Comparison of ENCODE assay signal across 10 cellular contexts in genomic region chr1:9180077-9180819, GRCh38. TPM values are rescaled to one million over a fixed set of nuclear protein-coding genes. Genes with fewer than 3 reads are reported as not detected.
A peak's percentile ranks its signal among the peaks of the same experiment; 100 is the strongest.
DNase-seq lines count a peak whose midpoint lies in the region; ATAC-seq, FAIRE-seq and TF ChIP-seq lines count a peak whose summit lies in the region.
"Had no signal": no experiment of that assay in that cellular context is flagged by ENCODE, and none has a peak within 500 bp of the region (broad histone marks: within the 10 kb centered on the region; RNA-seq: fewer than 3 reads in every experiment).

No MANE protein-coding gene starts in this region.

- H3K27ac Mint-ChIP-seq in Caco-2 (ENCODE audit: unreplicated experiment), result no peak overlapping the region
- no peak overlapping the region for H3K27ac Mint-ChIP-seq in endodermal cell
- no peak overlapping the region for H3K27ac Mint-ChIP-seq in activated CD4-positive, alpha-beta T cell treated with anti-CD3 and anti-CD28 coated beads for 36 hours

- H3K36me3 ChIP-seq in Caco-2 (ENCODE audit: control insufficient read depth, insufficient read depth, low read length) (peaks cover 1% of the 10 kb centered on the region), HUES48 (ENCODE audit: control insufficient read depth, insufficient read depth, low read length) (peaks cover 17% of the 10 kb centered on the region), endodermal cell (ENCODE audit: control insufficient read depth, insufficient read depth, low read length) (peaks cover 16% of the 10 kb centered on the region), osteoblast (ENCODE audit: insufficient read depth, low read length) (peaks cover 53% of the 10 kb centered on the region), MG63 (no peaks in the 10 kb centered on the region)
- H3K36me3 ChIP-seq: gastrocnemius medialis had no signal

- H4K20me1 ChIP-seq in osteoblast (ENCODE audit: insufficient read depth, low read length), result peaks cover 49% of the 10 kb centered on the region

- DNase-seq in Caco-2, result no peak
- DNase-seq in endodermal cell, result no peak
- DNase-seq in osteoblast (ENCODE audit: insufficient read length, low spot score, missing footprints), result peak; percentile 79
- DNase-seq in NCI-H1092 treated with DMSO at 0.1 percent for 48 hours (lab: John Stamatoyannopoulos, UW), result no peak
- DNase-seq in MG63, result no peak
- DNase-seq in D721Med (ENCODE audit: insufficient read length, low spot score), result no peak
- no peak for DNase-seq in activated CD4-positive, alpha-beta T cell treated with anti-CD3 and anti-CD28 coated beads for 36 hours
- DNase-seq: gastrocnemius medialis, NCI-H524 had no signal

- 93 to 98% methylated on average over 8 to 9 of the region's 9 CpGs for WGBS in endodermal cell (ENCODE audit: insufficient coverage in 1 of 2, insufficient read length in 1 of 2), 2 experiments

- H3K27ac ChIP-seq in HUES48 (ENCODE audit: low read depth, low read length) (no peak overlapping the region), endodermal cell (ENCODE audit: low read depth, low read length) (no peak overlapping the region), osteoblast (ENCODE audit: low read depth, low read length) (peak overlapping the region; percentile 87)
- H3K27ac ChIP-seq: gastrocnemius medialis had no signal

- H3K9me3 Mint-ChIP-seq in Caco-2 (ENCODE audit: unreplicated experiment), result no peaks in the 10 kb centered on the region
- peaks cover 4% of the 10 kb centered on the region for H3K9me3 Mint-ChIP-seq in endodermal cell
- H3K9me3 Mint-ChIP-seq in activated CD4-positive, alpha-beta T cell treated with anti-CD3 and anti-CD28 coated beads for 36 hours (ENCODE audit: low read depth), result no peaks in the 10 kb centered on the region

- POLR2A ChIA-PET in Caco-2 (lab: Charles Lee), result interaction anchor here (0.5 kb wide), 1 partner anchor 239 kb away, joined by 3 read pairs; no protein-coding TSS in a partner anchor
- POLR2A ChIA-PET in activated CD4-positive, alpha-beta T cell treated with anti-CD3 and anti-CD28 coated beads for 36 hours (lab: Charles Lee), result no interaction called here

- FAIRE-seq in D721Med (lab: Jason Lieb, UNC), result no peak

- H3K4me3 Mint-ChIP-seq in Caco-2 (ENCODE audit: unreplicated experiment) (no peak overlapping the region), endodermal cell (no peak overlapping the region)
- H3K4me3 Mint-ChIP-seq in activated CD4-positive, alpha-beta T cell treated with anti-CD3 and anti-CD28 coated beads for 36 hours, result no peak overlapping the region

- CTCF ChIA-PET in Caco-2 (lab: Charles Lee), result interaction anchor here (0.9 to 1.0 kb wide), 2 partner anchors 35 to 69 kb away, joined by 3 read pairs; no protein-coding TSS in a partner anchor
- CTCF ChIA-PET in activated CD4-positive, alpha-beta T cell treated with anti-CD3 and anti-CD28 coated beads for 36 hours (lab: Charles Lee), result interaction anchor here (0.6 to 1.1 kb wide), 9 partner anchors 10 to 514 kb away, joined by 3 to 5 read pairs (median 3); no protein-coding TSS in a partner anchor

- H3K9ac ChIP-seq in HUES48 (ENCODE audit: low read depth, low read length), result no peak overlapping the region
- H3K9ac ChIP-seq in endodermal cell (ENCODE audit: extremely low read depth, low read length, poor library complexity, severe bottlenecking), result no peak overlapping the region

- BruUV-seq in Caco-2 (replicated peaks; lab: Mats Ljungman, UMichigan), result no TSS peak

- H3K27me3 Mint-ChIP-seq in Caco-2 (ENCODE audit: insufficient read depth, unreplicated experiment), result no peaks in the 10 kb centered on the region
- H3K27me3 Mint-ChIP-seq in endodermal cell (ENCODE audit: insufficient read depth), result peaks cover 37% of the 10 kb centered on the region
- H3K27me3 Mint-ChIP-seq in activated CD4-positive, alpha-beta T cell treated with anti-CD3 and anti-CD28 coated beads for 36 hours, result peaks cover 32% of the 10 kb centered on the region

- peak overlapping the region; percentile 89 for H3K4me2 ChIP-seq in osteoblast (ENCODE audit: insufficient read depth, low read length)

- H3K4me1 Mint-ChIP-seq in Caco-2 (ENCODE audit: low read depth, unreplicated experiment) (peaks cover 7% of the 10 kb centered on the region), endodermal cell (peaks cover 8% of the 10 kb centered on the region)
- peaks cover 7% of the 10 kb centered on the region for H3K4me1 Mint-ChIP-seq in activated CD4-positive, alpha-beta T cell treated with anti-CD3 and anti-CD28 coated beads for 36 hours

- H3K27me3 ChIP-seq in Caco-2 (replicated peaks; ENCODE audit: control insufficient read depth, insufficient read depth, low read length) (no peaks in the 10 kb centered on the region), HUES48 (ENCODE audit: control insufficient read depth, insufficient read depth, low read length) (peaks cover 34% of the 10 kb centered on the region), endodermal cell (ENCODE audit: control insufficient read depth, insufficient read depth, low read length, poor library complexity, severe bottlenecking) (peaks cover 27% of the 10 kb centered on the region), osteoblast (ENCODE audit: insufficient read depth, low read length) (no peaks in the 10 kb centered on the region), MG63 (no peaks in the 10 kb centered on the region)

- H3K4me3 ChIP-seq in Caco-2 (ENCODE audit: low read depth, low read length) (peak overlapping the region; percentile 75), HUES48 (ENCODE audit: low read depth, low read length) (peak overlapping the region; percentile 76; the same call in 1 of the 2 replicates), endodermal cell (ENCODE audit: low read length) (peak overlapping the region; percentile 92), osteoblast (ENCODE audit: insufficient read depth, low read length) (peak overlapping the region; percentile 83), MG63 (no peak overlapping the region)

- intact Hi-C loops in Caco-2 (cut with micrococcal nuclease; ENCODE audit: unreplicated experiment), result no loop called here
- intact Hi-C loops in activated CD4-positive, alpha-beta T cell treated with anti-CD3 and anti-CD28 coated beads for 36 hours (cut with DNase I, micrococcal nuclease), result loop anchor here in 1 of 2 experiments (5.0 kb wide), 1 partner anchor 312 kb away; no protein-coding TSS in a partner anchor

- H3K36me3 Mint-ChIP-seq in Caco-2 (ENCODE audit: insufficient read depth, unreplicated experiment), result no peaks in the 10 kb centered on the region
- H3K36me3 Mint-ChIP-seq in endodermal cell (ENCODE audit: low read depth), result peaks cover 6% of the 10 kb centered on the region
- no peaks in the 10 kb centered on the region for H3K36me3 Mint-ChIP-seq in activated CD4-positive, alpha-beta T cell treated with anti-CD3 and anti-CD28 coated beads for 36 hours (ENCODE audit: low read depth)

- TF ChIP-seq CTCF in Caco-2 (IDR thresholded peaks at IDR 0.05; ENCODE audit: insufficient read depth in 1 of 2, low read depth in 1 of 2, low read length in 1 of 2, severe bottlenecking in 1 of 2, unreplicated experiment in 1 of 2) (no peak), endodermal cell (conservative IDR thresholded peaks at IDR 0.05) (no peak), osteoblast (IDR thresholded peaks at IDR 0.05; ENCODE audit: extremely low read depth, low read depth, low read length) (no peak), D721Med (IDR thresholded peaks at IDR 0.05; ENCODE audit: insufficient read depth, missing control alignments) (no peak)

- H3K9me3 ChIP-seq in Caco-2, result no peaks in the 10 kb centered on the region
- H3K9me3 ChIP-seq in HUES48 (ENCODE audit: control insufficient read depth, insufficient read depth, low read length), result no peaks in the 10 kb centered on the region
- H3K9me3 ChIP-seq in endodermal cell (ENCODE audit: control insufficient read depth, low read length), result peaks cover 5% of the 10 kb centered on the region
- no peaks in the 10 kb centered on the region for H3K9me3 ChIP-seq in osteoblast (ENCODE audit: low read depth, low read length)
- no peaks in the 10 kb centered on the region for H3K9me3 ChIP-seq in MG63
- H3K9me3 ChIP-seq: gastrocnemius medialis had no signal

- H3K4me1 ChIP-seq in Caco-2 (peaks cover 15% of the 10 kb centered on the region; the same call in 1 of the 2 replicates), HUES48 (ENCODE audit: control insufficient read depth, insufficient read depth, low read length) (peaks cover 6% of the 10 kb centered on the region), endodermal cell (ENCODE audit: control insufficient read depth, insufficient read depth, low read length) (no peaks in the 10 kb centered on the region), osteoblast (ENCODE audit: insufficient read depth, low read length) (peaks cover 35% of the 10 kb centered on the region)

- H3K79me2 ChIP-seq in osteoblast (ENCODE audit: insufficient read depth, low read length), result peaks cover 99% of the 10 kb centered on the region

- no peak for ATAC-seq in activated CD4-positive, alpha-beta T cell treated with anti-CD3 and anti-CD28 coated beads for 36 hours

- H2AFZ ChIP-seq in osteoblast (ENCODE audit: low read length), result no peak overlapping the region

RNA-seq across cellular contexts. Expression of gene GPR157, which starts 51.3 kb away (rescaled TPM):
- total RNA-seq in Caco-2 (2022), result 14.0 and 17.2 TPM in 2 replicates
- 1 to 10 TPM; 2.3 to 5.0 TPM for total RNA-seq in endodermal cell
- polyA plus RNA-seq in endodermal cell (2013, experiment 1 of 2), result 4.3 TPM
- 1.8 TPM for polyA plus RNA-seq in endodermal cell (2013, experiment 2 of 2)
- total RNA-seq in osteoblast, result 3.2 and 5.4 TPM in 2 replicates
- total RNA-seq in MG63 (2014; rRNA removed; shearing (Covaris generic); ENCODE audit: low replicate concordance), result 3.1 and 5.2 TPM in 2 replicates
- total RNA-seq in activated CD4-positive, alpha-beta T cell treated with anti-CD3 and anti-CD28 coated beads for 36 hours, result 1 to 10 TPM; 2.7 to 3.6 TPM

RNA-seq across cellular contexts. Expression of gene H6PD, which starts 54.3 kb away (rescaled TPM):
- total RNA-seq in Caco-2 (2022), result 10.1 and 13.0 TPM in 2 replicates
- total RNA-seq in endodermal cell, result 10 to 100 TPM; 21.5 to 34.4 TPM
- 14.8 TPM for polyA plus RNA-seq in endodermal cell (2013, experiment 1 of 2)
- polyA plus RNA-seq in endodermal cell (2013, experiment 2 of 2), result 14.2 TPM
- 45.1 and 51.4 TPM in 2 replicates for total RNA-seq in osteoblast
- 14.1 and 16.7 TPM in 2 replicates for total RNA-seq in MG63 (2014; rRNA removed; shearing (Covaris generic); ENCODE audit: low replicate concordance)
- 1 to 10 TPM; 8.8 to 9.6 TPM for total RNA-seq in activated CD4-positive, alpha-beta T cell treated with anti-CD3 and anti-CD28 coated beads for 36 hours
